Comparison of ENCODE assay signal across 13 cellular contexts in the genomic region with DNA sequence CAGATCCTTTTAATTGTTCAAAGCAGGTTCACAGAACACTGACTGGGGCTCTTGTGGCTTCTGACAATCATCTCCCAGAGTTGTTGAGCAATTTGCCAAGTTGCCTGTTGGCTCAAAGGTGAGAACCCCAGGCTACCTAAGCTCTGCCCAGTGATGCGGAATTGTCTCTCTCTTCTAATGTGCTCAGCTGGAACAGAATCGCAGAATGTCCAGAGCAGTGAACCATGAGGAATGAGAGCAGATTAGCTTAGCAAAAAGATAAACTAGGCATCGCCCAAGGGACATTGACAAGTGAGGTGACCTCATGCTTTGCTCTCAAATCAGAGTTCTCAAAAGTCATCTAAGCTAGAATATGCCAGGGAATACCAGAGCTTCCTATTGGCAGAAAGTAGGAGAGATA.
DNase-seq lines count a peak whose midpoint lies in the region; ATAC-seq and TF ChIP-seq lines count a peak whose summit lies in the region.
"Had no signal": no experiment of that assay in that cellular context is flagged by ENCODE, and none has a peak within 500 bp of the region (broad histone marks: within the 10 kb centered on the region; RNA-seq: fewer than 3 reads in every experiment).

No MANE protein-coding gene starts in this region.

- H3K4me3 Mint-ChIP-seq in memory B cell: no peak overlapping the region

- intact Hi-C loops in lower lobe of right lung (cut with DNase I): no loop called here

- peaks cover 2% of the 10 kb centered on the region for H3K27me3 Mint-ChIP-seq in memory B cell

- peaks cover 2% of the 10 kb centered on the region for H3K36me3 Mint-ChIP-seq in memory B cell

- H3K9me3 ChIP-seq in lower lobe of right lung: no peaks in the 10 kb centered on the region

- no peak overlapping the region for H3K4me3 ChIP-seq in lower lobe of right lung
- H3K4me3 ChIP-seq: tibial nerve had no signal

- H3K27me3 ChIP-seq in lower lobe of right lung (ENCODE audit: low read depth): no peaks in the 10 kb centered on the region
- H3K27me3 ChIP-seq: tibial nerve had no signal

- no peak overlapping the region for H3K27ac Mint-ChIP-seq in memory B cell

- H3K4me1 ChIP-seq in lower lobe of right lung: no peaks in the 10 kb centered on the region
- H3K4me1 ChIP-seq: tibial nerve had no signal

- peak; percentile 67 for ATAC-seq in HG02981 (IDR thresholded peaks at IDR 0.05; ENCODE audit: unreplicated experiment)
- peak; percentile 54 for ATAC-seq in memory B cell (ENCODE audit: low read depth)
- no peak for ATAC-seq in HG03432 (IDR thresholded peaks at IDR 0.05; ENCODE audit: unreplicated experiment)
- ATAC-seq in lower lobe of right lung: no peak
- no peak for ATAC-seq in GM18502 (IDR thresholded peaks at IDR 0.05; ENCODE audit: poor library complexity, unreplicated experiment)

- H3K4me1 Mint-ChIP-seq in memory B cell: peaks cover 18% of the 10 kb centered on the region

- peaks cover 3% of the 10 kb centered on the region for H3K9me3 Mint-ChIP-seq in memory B cell

- DNase-seq in NCI-H1417 (lab: John Stamatoyannopoulos, UW): peak in 2 of 3 experiments; percentile 19 to 67
- DNase-seq in NCI-H1417 treated with DMSO at 0.1 percent for 48 hours (lab: John Stamatoyannopoulos, UW): no peak
- peak; percentile 44 for DNase-seq in NCI-H446 treated with DMSO at 0.1 percent for 48 hours (lab: John Stamatoyannopoulos, UW)
- DNase-seq in memory B cell (ENCODE audit: low spot score in 2 of 2): no peak
- no peak for DNase-seq in lower lobe of right lung
- DNase-seq: activated gamma-delta T cell, cortex of kidney, DMS153, NCI-H1694 treated with DMSO at 0.1 percent for 48 hours had no signal

- H3K27ac ChIP-seq in lower lobe of right lung: no peak overlapping the region
- H3K27ac ChIP-seq: tibial nerve had no signal

- no peak for TF ChIP-seq CTCF in lower lobe of right lung (IDR thresholded peaks at IDR 0.05)

- H3K36me3 ChIP-seq in lower lobe of right lung: no peaks in the 10 kb centered on the region
- H3K36me3 ChIP-seq: tibial nerve had no signal

Comparison
In these comparisons a context has a peak if more than half of its experiments do, and no peak if none do; other contexts are left out.
1. DNase-seq: peak in NCI-H1417 (2 of 3) and NCI-H446 treated with DMSO at 0.1 percent for 48 hours (single experiment); none in NCI-H1417 treated with DMSO at 0.1 percent for 48 hours (single experiment), memory B cell (0 of 2) and lower lobe of right lung (single experiment).
2. ATAC-seq: peak in HG02981 (single experiment) and memory B cell (single experiment); none in HG03432 (single experiment), lower lobe of right lung (0 of 2) and GM18502 (single experiment).